In genomic region chr2:96207073-96207777, GRCh38 we compare ENCODE assay signal across 8 cellular contexts. TPM values are rescaled to one million over a fixed set of nuclear protein-coding genes. Genes with fewer than 3 reads are reported as not detected.
DNase-seq lines count a peak whose midpoint lies in the region; ATAC-seq and TF ChIP-seq lines count a peak whose summit lies in the region.

No MANE protein-coding gene starts in this region.

- peak overlapping the region; percentile 73 to 98 (median 94); a peak in 21 of 22 replicates for H3K27ac ChIP-seq in BLaER1 treated with 17β-estradiol and CSF1 and Interleukin-3, amounts not matched to agents 10 nM and 100 nM
- H3K27ac ChIP-seq in dorsolateral prefrontal cortex, result peak overlapping the region in 57 of 59 donors; percentile 70 to 99 (median 95)

- DNase-seq in MG63, result no peak
- no peak for DNase-seq in dorsolateral prefrontal cortex
- no peak for DNase-seq in natural killer cell
- no peak for DNase-seq in SK-N-DZ (ENCODE audit: low spot score)
- DNase-seq in omental fat pad (ENCODE audit: low spot score), result no peak

- intact Hi-C loops in dorsolateral prefrontal cortex (cut with DNase I), result loop anchor here in 1 of 2 donors (5.0 kb wide), 2 partner anchors 60 to 200 kb away; partner anchors contain the start of gene DUSP2
- intact Hi-C loops in natural killer cell (cut with micrococcal nuclease), result no loop called here

- no peak for TF ChIP-seq CTCF in dorsolateral prefrontal cortex (IDR thresholded peaks at IDR 0.05 in 54 of 56, conservative IDR thresholded peaks at IDR 0.05 in 2 of 56; ENCODE audit: low read depth in 1 of 56, partially characterized antibody in 56 of 56)
- no peak for TF ChIP-seq CTCF in natural killer cell (IDR thresholded peaks at IDR 0.05)
- no peak for TF ChIP-seq CTCF in omental fat pad (IDR thresholded peaks at IDR 0.05)

- H3K36me3 Mint-ChIP-seq in natural killer cell, result no peaks in the 10 kb centered on the region

- H3K4me1 ChIP-seq in BLaER1 treated with 17β-estradiol and CSF1 and Interleukin-3, amounts not matched to agents 10 nM and 100 nM, result peaks cover 57 to 76% (median 72%) of the 10 kb centered on the region in 10 experiments

- H3K9ac ChIP-seq in BLaER1 treated with 17β-estradiol and CSF1 and Interleukin-3, amounts not matched to agents 10 nM and 100 nM, result peak overlapping the region; percentile 85 to 99 (median 95)

- no peak for ATAC-seq in natural killer cell
- no peak for ATAC-seq in GM21360 (IDR thresholded peaks at IDR 0.05; ENCODE audit: unreplicated experiment)
- ATAC-seq in GM21528 (IDR thresholded peaks at IDR 0.05; ENCODE audit: low FRiP score, unreplicated experiment), result no peak
- ATAC-seq in omental fat pad (ENCODE audit: low FRiP score), result no peak

- peak overlapping the region; percentile 70 to 97 (median 82) for H3K4me3 ChIP-seq in BLaER1 treated with 17β-estradiol and CSF1 and Interleukin-3, amounts not matched to agents 10 nM and 100 nM
- H3K4me3 ChIP-seq in MG63 (peak overlapping the region; percentile 93), dorsolateral prefrontal cortex (peak overlapping the region; percentile 58 to 99 (median 94))

- H4K20me1 ChIP-seq in BLaER1 treated with 17β-estradiol and CSF1 and Interleukin-3, amounts not matched to agents 10 nM and 100 nM, result peaks cover 55 to 60% (median 58%) of the 10 kb centered on the region in 11 experiments; a peak in 21 of 22 replicates

- no peaks in the 10 kb centered on the region for H3K27me3 Mint-ChIP-seq in natural killer cell (ENCODE audit: low read depth in 2 of 2)

- no peaks in the 10 kb centered on the region for H3K9me3 ChIP-seq in BLaER1 treated with 17β-estradiol and CSF1 and Interleukin-3, amounts not matched to agents 10 nM and 100 nM (replicated peaks in 1 of 11)
- H3K9me3 ChIP-seq in MG63, result no peaks in the 10 kb centered on the region

- H3K36me3 ChIP-seq in BLaER1 treated with 17β-estradiol and CSF1 and Interleukin-3, amounts not matched to agents 10 nM and 100 nM, result peaks cover 0 to 34% (median 13%) of the 10 kb centered on the region in 11 experiments; a peak in 11 of 22 replicates
- H3K36me3 ChIP-seq in MG63, result peaks cover 13% of the 10 kb centered on the region

- peaks cover 55% of the 10 kb centered on the region in 2 donors for H3K4me1 Mint-ChIP-seq in natural killer cell

- no peaks in the 10 kb centered on the region for H3K9me3 Mint-ChIP-seq in natural killer cell

- H3K27ac Mint-ChIP-seq in natural killer cell, result peak overlapping the region; percentile 88 to 97

- no peaks in the 10 kb centered on the region for H3K27me3 ChIP-seq in BLaER1 treated with 17β-estradiol and CSF1 and Interleukin-3, amounts not matched to agents 10 nM and 100 nM
- H3K27me3 ChIP-seq in MG63, result no peaks in the 10 kb centered on the region
- H3K27me3 ChIP-seq in dorsolateral prefrontal cortex, result no peaks in the 10 kb centered on the region

- peak overlapping the region; percentile 95 for H3K4me3 Mint-ChIP-seq in natural killer cell

- peak overlapping the region; percentile 84 to 98 (median 94) for H3K4me2 ChIP-seq in BLaER1 treated with 17β-estradiol and CSF1 and Interleukin-3, amounts not matched to agents 10 nM and 100 nM

RNA-seq across cellular contexts. Expression of gene STARD7, which starts 1.4 kb away (rescaled TPM):
- 100 and 113 TPM in 2 replicates for total RNA-seq in MG63 (2014; rRNA removed; shearing (Covaris generic); ENCODE audit: low replicate concordance)
- total RNA-seq in dorsolateral prefrontal cortex, result 100 to 1,000 TPM; 105 to 205 (median 135) TPM
- 100 to 1,000 TPM in 1 of 3 donors, 10 to 100 TPM in 2; 62.6 to 106 (median 86.1) TPM for total RNA-seq in natural killer cell
- polyA plus RNA-seq in SK-N-DZ (2014; cell fraction: cytosol; rRNA removed), result 191 and 326 TPM in 2 replicates
- 165 and 200 TPM in 2 replicates for polyA plus RNA-seq in SK-N-DZ (2014; cell fraction: nucleus; rRNA removed)
- total RNA-seq in omental fat pad, result 100 to 1,000 TPM; 116 to 149 (median 125) TPM

RNA-seq across cellular contexts. Expression of gene TMEM127, which starts 58.6 kb away (rescaled TPM):
- total RNA-seq in MG63 (2014; rRNA removed; shearing (Covaris generic); ENCODE audit: low replicate concordance), result 3.7 and 7.3 TPM in 2 replicates
- 10 to 100 TPM; 33.5 to 77.9 (median 59.2) TPM for total RNA-seq in dorsolateral prefrontal cortex
- total RNA-seq in natural killer cell, result 10 to 100 TPM; 49.8 to 59.3 (median 54.5) TPM
- polyA plus RNA-seq in SK-N-DZ (2014; cell fraction: cytosol; rRNA removed), result 9.7 and 12.1 TPM in 2 replicates
- 3.7 and 7.4 TPM in 2 replicates for polyA plus RNA-seq in SK-N-DZ (2014; cell fraction: nucleus; rRNA removed)
- 10 to 100 TPM; 34.5 to 52.1 (median 43.2) TPM for total RNA-seq in omental fat pad

RNA-seq across cellular contexts. Expression of gene CIAO1, which starts 58.8 kb away (rescaled TPM):
- 76.2 and 103 TPM in 2 replicates for total RNA-seq in MG63 (2014; rRNA removed; shearing (Covaris generic); ENCODE audit: low replicate concordance)
- total RNA-seq in dorsolateral prefrontal cortex (100 to 1,000 TPM in 47 of 120 experiments, 10 to 100 TPM in 73; 71.3 to 116 (median 96.1) TPM), natural killer cell (100 to 1,000 TPM in 2 of 3 donors, 10 to 100 TPM in 1; 74.9 to 109 (median 106) TPM), omental fat pad (100 to 1,000 TPM in 3 of 4 donors, 10 to 100 TPM in 1; 80.9 to 117 (median 105) TPM)
- polyA plus RNA-seq in SK-N-DZ (2014; cell fraction: cytosol; rRNA removed), result 166 and 222 TPM in 2 replicates
- polyA plus RNA-seq in SK-N-DZ (2014; cell fraction: nucleus; rRNA removed), result 169 and 171 TPM in 2 replicates
